In genomic region chr12:54701940-54702592, GRCh38 we compare ENCODE assay signal across 2 cellular contexts.
TF ChIP-seq lines count a peak whose summit lies in the region.

No MANE protein-coding gene starts in this region.

TF ChIP-seq in A549, 52 proteins besides CTCF, POLR2A, EP300 and RAD21:
- TF ChIP-seq, protein P1, sequence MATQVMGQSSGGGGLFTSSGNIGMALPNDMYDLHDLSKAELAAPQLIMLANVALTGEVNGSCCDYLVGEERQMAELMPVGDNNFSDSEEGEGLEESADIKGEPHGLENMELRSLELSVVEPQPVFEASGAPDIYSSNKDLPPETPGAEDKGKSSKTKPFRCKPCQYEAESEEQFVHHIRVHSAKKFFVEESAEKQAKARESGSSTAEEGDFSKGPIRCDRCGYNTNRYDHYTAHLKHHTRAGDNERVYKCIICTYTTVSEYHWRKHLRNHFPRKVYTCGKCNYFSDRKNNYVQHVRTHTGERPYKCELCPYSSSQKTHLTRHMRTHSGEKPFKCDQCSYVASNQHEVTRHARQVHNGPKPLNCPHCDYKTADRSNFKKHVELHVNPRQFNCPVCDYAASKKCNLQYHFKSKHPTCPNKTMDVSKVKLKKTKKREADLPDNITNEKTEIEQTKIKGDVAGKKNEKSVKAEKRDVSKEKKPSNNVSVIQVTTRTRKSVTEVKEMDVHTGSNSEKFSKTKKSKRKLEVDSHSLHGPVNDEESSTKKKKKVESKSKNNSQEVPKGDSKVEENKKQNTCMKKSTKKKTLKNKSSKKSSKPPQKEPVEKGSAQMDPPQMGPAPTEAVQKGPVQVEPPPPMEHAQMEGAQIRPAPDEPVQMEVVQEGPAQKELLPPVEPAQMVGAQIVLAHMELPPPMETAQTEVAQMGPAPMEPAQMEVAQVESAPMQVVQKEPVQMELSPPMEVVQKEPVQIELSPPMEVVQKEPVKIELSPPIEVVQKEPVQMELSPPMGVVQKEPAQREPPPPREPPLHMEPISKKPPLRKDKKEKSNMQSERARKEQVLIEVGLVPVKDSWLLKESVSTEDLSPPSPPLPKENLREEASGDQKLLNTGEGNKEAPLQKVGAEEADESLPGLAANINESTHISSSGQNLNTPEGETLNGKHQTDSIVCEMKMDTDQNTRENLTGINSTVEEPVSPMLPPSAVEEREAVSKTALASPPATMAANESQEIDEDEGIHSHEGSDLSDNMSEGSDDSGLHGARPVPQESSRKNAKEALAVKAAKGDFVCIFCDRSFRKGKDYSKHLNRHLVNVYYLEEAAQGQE (IDR thresholded peaks at IDR 0.05), result no peak
- TF ChIP-seq SMC3 (IDR thresholded peaks at IDR 0.05), result peak; percentile 57

TF ChIP-seq in H1, 55 proteins besides CTCF, POLR2A, EP300 and RAD21 (continued from another document):
- TF ChIP-seq SRF (IDR thresholded peaks at IDR 0.05; ENCODE audit: low read depth, low read length), result no peak
- no peak for TF ChIP-seq TBP (IDR thresholded peaks at IDR 0.05; ENCODE audit: low read depth, low read length)
- TF ChIP-seq, protein P2, sequence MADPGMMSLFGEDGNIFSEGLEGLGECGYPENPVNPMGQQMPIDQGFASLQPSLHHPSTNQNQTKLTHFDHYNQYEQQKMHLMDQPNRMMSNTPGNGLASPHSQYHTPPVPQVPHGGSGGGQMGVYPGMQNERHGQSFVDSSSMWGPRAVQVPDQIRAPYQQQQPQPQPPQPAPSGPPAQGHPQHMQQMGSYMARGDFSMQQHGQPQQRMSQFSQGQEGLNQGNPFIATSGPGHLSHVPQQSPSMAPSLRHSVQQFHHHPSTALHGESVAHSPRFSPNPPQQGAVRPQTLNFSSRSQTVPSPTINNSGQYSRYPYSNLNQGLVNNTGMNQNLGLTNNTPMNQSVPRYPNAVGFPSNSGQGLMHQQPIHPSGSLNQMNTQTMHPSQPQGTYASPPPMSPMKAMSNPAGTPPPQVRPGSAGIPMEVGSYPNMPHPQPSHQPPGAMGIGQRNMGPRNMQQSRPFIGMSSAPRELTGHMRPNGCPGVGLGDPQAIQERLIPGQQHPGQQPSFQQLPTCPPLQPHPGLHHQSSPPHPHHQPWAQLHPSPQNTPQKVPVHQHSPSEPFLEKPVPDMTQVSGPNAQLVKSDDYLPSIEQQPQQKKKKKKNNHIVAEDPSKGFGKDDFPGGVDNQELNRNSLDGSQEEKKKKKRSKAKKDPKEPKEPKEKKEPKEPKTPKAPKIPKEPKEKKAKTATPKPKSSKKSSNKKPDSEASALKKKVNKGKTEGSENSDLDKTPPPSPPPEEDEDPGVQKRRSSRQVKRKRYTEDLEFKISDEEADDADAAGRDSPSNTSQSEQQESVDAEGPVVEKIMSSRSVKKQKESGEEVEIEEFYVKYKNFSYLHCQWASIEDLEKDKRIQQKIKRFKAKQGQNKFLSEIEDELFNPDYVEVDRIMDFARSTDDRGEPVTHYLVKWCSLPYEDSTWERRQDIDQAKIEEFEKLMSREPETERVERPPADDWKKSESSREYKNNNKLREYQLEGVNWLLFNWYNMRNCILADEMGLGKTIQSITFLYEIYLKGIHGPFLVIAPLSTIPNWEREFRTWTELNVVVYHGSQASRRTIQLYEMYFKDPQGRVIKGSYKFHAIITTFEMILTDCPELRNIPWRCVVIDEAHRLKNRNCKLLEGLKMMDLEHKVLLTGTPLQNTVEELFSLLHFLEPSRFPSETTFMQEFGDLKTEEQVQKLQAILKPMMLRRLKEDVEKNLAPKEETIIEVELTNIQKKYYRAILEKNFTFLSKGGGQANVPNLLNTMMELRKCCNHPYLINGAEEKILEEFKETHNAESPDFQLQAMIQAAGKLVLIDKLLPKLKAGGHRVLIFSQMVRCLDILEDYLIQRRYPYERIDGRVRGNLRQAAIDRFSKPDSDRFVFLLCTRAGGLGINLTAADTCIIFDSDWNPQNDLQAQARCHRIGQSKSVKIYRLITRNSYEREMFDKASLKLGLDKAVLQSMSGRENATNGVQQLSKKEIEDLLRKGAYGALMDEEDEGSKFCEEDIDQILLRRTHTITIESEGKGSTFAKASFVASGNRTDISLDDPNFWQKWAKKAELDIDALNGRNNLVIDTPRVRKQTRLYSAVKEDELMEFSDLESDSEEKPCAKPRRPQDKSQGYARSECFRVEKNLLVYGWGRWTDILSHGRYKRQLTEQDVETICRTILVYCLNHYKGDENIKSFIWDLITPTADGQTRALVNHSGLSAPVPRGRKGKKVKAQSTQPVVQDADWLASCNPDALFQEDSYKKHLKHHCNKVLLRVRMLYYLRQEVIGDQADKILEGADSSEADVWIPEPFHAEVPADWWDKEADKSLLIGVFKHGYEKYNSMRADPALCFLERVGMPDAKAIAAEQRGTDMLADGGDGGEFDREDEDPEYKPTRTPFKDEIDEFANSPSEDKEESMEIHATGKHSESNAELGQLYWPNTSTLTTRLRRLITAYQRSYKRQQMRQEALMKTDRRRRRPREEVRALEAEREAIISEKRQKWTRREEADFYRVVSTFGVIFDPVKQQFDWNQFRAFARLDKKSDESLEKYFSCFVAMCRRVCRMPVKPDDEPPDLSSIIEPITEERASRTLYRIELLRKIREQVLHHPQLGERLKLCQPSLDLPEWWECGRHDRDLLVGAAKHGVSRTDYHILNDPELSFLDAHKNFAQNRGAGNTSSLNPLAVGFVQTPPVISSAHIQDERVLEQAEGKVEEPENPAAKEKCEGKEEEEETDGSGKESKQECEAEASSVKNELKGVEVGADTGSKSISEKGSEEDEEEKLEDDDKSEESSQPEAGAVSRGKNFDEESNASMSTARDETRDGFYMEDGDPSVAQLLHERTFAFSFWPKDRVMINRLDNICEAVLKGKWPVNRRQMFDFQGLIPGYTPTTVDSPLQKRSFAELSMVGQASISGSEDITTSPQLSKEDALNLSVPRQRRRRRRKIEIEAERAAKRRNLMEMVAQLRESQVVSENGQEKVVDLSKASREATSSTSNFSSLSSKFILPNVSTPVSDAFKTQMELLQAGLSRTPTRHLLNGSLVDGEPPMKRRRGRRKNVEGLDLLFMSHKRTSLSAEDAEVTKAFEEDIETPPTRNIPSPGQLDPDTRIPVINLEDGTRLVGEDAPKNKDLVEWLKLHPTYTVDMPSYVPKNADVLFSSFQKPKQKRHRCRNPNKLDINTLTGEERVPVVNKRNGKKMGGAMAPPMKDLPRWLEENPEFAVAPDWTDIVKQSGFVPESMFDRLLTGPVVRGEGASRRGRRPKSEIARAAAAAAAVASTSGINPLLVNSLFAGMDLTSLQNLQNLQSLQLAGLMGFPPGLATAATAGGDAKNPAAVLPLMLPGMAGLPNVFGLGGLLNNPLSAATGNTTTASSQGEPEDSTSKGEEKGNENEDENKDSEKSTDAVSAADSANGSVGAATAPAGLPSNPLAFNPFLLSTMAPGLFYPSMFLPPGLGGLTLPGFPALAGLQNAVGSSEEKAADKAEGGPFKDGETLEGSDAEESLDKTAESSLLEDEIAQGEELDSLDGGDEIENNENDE (IDR thresholded peaks at IDR 0.05; ENCODE audit: insufficient replicate concordance, low read length), result no peak
- no peak for TF ChIP-seq CHD2 (IDR thresholded peaks at IDR 0.05; ENCODE audit: low read length)
- TF ChIP-seq ATF2 (IDR thresholded peaks at IDR 0.05; ENCODE audit: low read length), result no peak
- TF ChIP-seq MAFK (IDR thresholded peaks at IDR 0.05; ENCODE audit: low read depth, low read length), result no peak
- no peak for TF ChIP-seq FOSL1 (IDR thresholded peaks at IDR 0.05; ENCODE audit: insufficient read depth, low read depth, low read length)
- TF ChIP-seq EGR1 (IDR thresholded peaks at IDR 0.05; ENCODE audit: borderline replicate concordance, low read depth, low read length), result no peak
- TF ChIP-seq SIRT6 (IDR thresholded peaks at IDR 0.05; ENCODE audit: low read length), result no peak
- TF ChIP-seq SP4 (IDR thresholded peaks at IDR 0.05; ENCODE audit: low read length), result no peak
- TF ChIP-seq KDM1A (IDR thresholded peaks at IDR 0.05; ENCODE audit: borderline replicate concordance, low read length), result no peak
- no peak for TF ChIP-seq SP1 (IDR thresholded peaks at IDR 0.05; ENCODE audit: low read depth, low read length)
